19 cellular contexts compared by ENCODE assay signal in genomic region chr1:206944703-206945102, GRCh38. TPM values are rescaled to one million over a fixed set of nuclear protein-coding genes. Genes with fewer than 3 reads are reported as not detected.
"Had no signal": no experiment of that assay in that cellular context is flagged by ENCODE, and none has a peak within 500 bp of the region (broad histone marks: within the 10 kb centered on the region; RNA-seq: fewer than 3 reads in every experiment).

No MANE protein-coding gene starts in this region.

- H3K36me3 Mint-ChIP-seq: stimulated activated memory B cell treated with anti-CD40 and anti-IgM and Interleukin-4, amounts not matched to agents 10 μg/mL and 1 μg/mL and 100 μg/mL, for 72 hours had no signal

- H3K4me3 ChIP-seq: body of pancreas, gastroesophageal sphincter, heart left ventricle had no signal

- DNase-seq: activated CD4-positive, alpha-beta memory T cell treated with anti-CD3 and anti-CD28 coated beads, Interleukin-2, amount 10 ng/mL, durations not matched to agents 7 days and 5 days; activated CD4-positive, alpha-beta T cell treated with anti-CD3 and anti-CD28 coated beads for 48 hours; activated CD4-positive, CD25-positive, alpha-beta regulatory T cell; activated naive CD4-positive, alpha-beta T cell treated with anti-CD3 and anti-CD28 coated beads for 36 hours; activated T-cell treated with anti-CD3 and anti-CD28 coated beads, Interleukin-2, amount 50 U/mL, for 4 hours; body of pancreas; caudate nucleus; cortex of kidney; effector CD4-positive, alpha-beta T cell; heart left ventricle; pancreas; stimulated activated CD4-positive, alpha-beta T cell treated with anti-CD3 and anti-CD28 coated beads, Interleukin-4, amount 100 ng/mL, for 24 hours had no signal

- H3K4me3 Mint-ChIP-seq: activated CD4-positive, alpha-beta memory T cell treated with anti-CD3 and anti-CD28 coated beads, Interleukin-2, amount 10 ng/mL, durations not matched to agents 7 days and 5 days; activated naive CD4-positive, alpha-beta T cell treated with anti-CD3 and anti-CD28 coated beads for 36 hours; activated T-cell treated with anti-CD3 and anti-CD28 coated beads, Interleukin-2, amount 50 U/mL, for 4 hours; stimulated activated memory B cell treated with anti-CD40 and anti-IgM and Interleukin-4, amounts not matched to agents 10 μg/mL and 1 μg/mL and 100 μg/mL, for 72 hours; T-helper 2 cell treated with Interferon-gamma antibody and Interleukin-4, amounts not matched to agents 5 μg/mL and 100 μg/mL, for 36 hours had no signal

- ATAC-seq: activated T-cell treated with anti-CD3 and anti-CD28 coated beads, Interleukin-2, amount 50 U/mL, for 4 hours; body of pancreas; gastroesophageal sphincter; heart left ventricle; pancreas; sciatic nerve; stimulated activated memory B cell treated with anti-CD40 and anti-IgM and Interleukin-4, amounts not matched to agents 10 μg/mL and 1 μg/mL and 100 μg/mL, for 72 hours had no signal

- H3K36me3 ChIP-seq: gastroesophageal sphincter, heart left ventricle, pancreas had no signal

- H3K27ac Mint-ChIP-seq: activated CD4-positive, alpha-beta memory T cell treated with anti-CD3 and anti-CD28 coated beads, Interleukin-2, amount 10 ng/mL, durations not matched to agents 7 days and 5 days; activated naive CD4-positive, alpha-beta T cell treated with anti-CD3 and anti-CD28 coated beads for 36 hours; stimulated activated memory B cell treated with anti-CD40 and anti-IgM and Interleukin-4, amounts not matched to agents 10 μg/mL and 1 μg/mL and 100 μg/mL, for 72 hours; T-helper 2 cell treated with Interferon-gamma antibody and Interleukin-4, amounts not matched to agents 5 μg/mL and 100 μg/mL, for 36 hours had no signal

- H3K9me3 Mint-ChIP-seq: activated CD4-positive, alpha-beta memory T cell treated with anti-CD3 and anti-CD28 coated beads, Interleukin-2, amount 10 ng/mL, durations not matched to agents 7 days and 5 days; activated naive CD4-positive, alpha-beta T cell treated with anti-CD3 and anti-CD28 coated beads for 36 hours; activated T-cell treated with anti-CD3 and anti-CD28 coated beads, Interleukin-2, amount 50 U/mL, for 4 hours; stimulated activated memory B cell treated with anti-CD40 and anti-IgM and Interleukin-4, amounts not matched to agents 10 μg/mL and 1 μg/mL and 100 μg/mL, for 72 hours; T-helper 2 cell treated with Interferon-gamma antibody and Interleukin-4, amounts not matched to agents 5 μg/mL and 100 μg/mL, for 36 hours had no signal

- H3K4me1 ChIP-seq: gastroesophageal sphincter, heart left ventricle had no signal

- H3K4me1 Mint-ChIP-seq: activated CD4-positive, alpha-beta memory T cell treated with anti-CD3 and anti-CD28 coated beads, Interleukin-2, amount 10 ng/mL, durations not matched to agents 7 days and 5 days; stimulated activated memory B cell treated with anti-CD40 and anti-IgM and Interleukin-4, amounts not matched to agents 10 μg/mL and 1 μg/mL and 100 μg/mL, for 72 hours had no signal

- H3K27ac ChIP-seq: body of pancreas, gastroesophageal sphincter, heart left ventricle, pancreas had no signal

- H3K27me3 ChIP-seq: body of pancreas, pancreas had no signal

- H3K9me3 ChIP-seq: body of pancreas, pancreas had no signal

RNA-seq across cellular contexts. Expression of gene PIGR, which starts 1.6 kb away (rescaled TPM):
- total RNA-seq: activated CD4-positive, alpha-beta memory T cell treated with anti-CD3 and anti-CD28 coated beads, Interleukin-2, amount 10 ng/mL, durations not matched to agents 7 days and 5 days; pulmonary artery endothelial cell had no signal

RNA-seq across cellular contexts. Expression of gene FCMR, which starts 23.0 kb away (rescaled TPM):
- total RNA-seq: pulmonary artery endothelial cell had no signal

RNA-seq across cellular contexts. Expression of gene FCAMR, which starts 25.6 kb away (rescaled TPM):
- total RNA-seq: activated CD4-positive, alpha-beta memory T cell treated with anti-CD3 and anti-CD28 coated beads, Interleukin-2, amount 10 ng/mL, durations not matched to agents 7 days and 5 days; activated naive CD4-positive, alpha-beta T cell treated with anti-CD3 and anti-CD28 coated beads for 36 hours; activated T-cell treated with anti-CD3 and anti-CD28 coated beads, Interleukin-2, amount 50 U/mL, for 4 hours; body of pancreas; heart left ventricle; lower leg skin; mesenteric fat pad; pancreas; pulmonary artery endothelial cell; sciatic nerve had no signal

RNA-seq across cellular contexts. Expression of gene IL24, which starts 47.5 kb away (rescaled TPM):
- total RNA-seq: activated CD4-positive, alpha-beta memory T cell treated with anti-CD3 and anti-CD28 coated beads, Interleukin-2, amount 10 ng/mL, durations not matched to agents 7 days and 5 days; body of pancreas; gastroesophageal sphincter; heart left ventricle; lower leg skin; mesenteric fat pad; pancreas; pulmonary artery endothelial cell; sciatic nerve had no signal
